ENCODE assay signal across 29 cellular contexts in genomic region chr7:95544174-95544573, GRCh38. TPM values are rescaled to one million over a fixed set of nuclear protein-coding genes. Genes with fewer than 3 reads are reported as not detected.
"Had no signal": no experiment of that assay in that cellular context is flagged by ENCODE, and none has a peak within 500 bp of the region (broad histone marks: within the 10 kb centered on the region; RNA-seq: fewer than 3 reads in every experiment).

No MANE protein-coding gene starts in this region.

- H3K4me1 Mint-ChIP-seq: activated CD4-positive, alpha-beta T cell treated with anti-CD3 and anti-CD28 coated beads, Interleukin-2, amount 10 ng/mL, durations not matched to agents 24 days and 14 days; activated naive CD8-positive, alpha-beta T cell treated with anti-CD3 and anti-CD28 coated beads for 36 hours had no signal

- H3K9me3 ChIP-seq: MG63, Peyer's patch had no signal

- H3K27me3 ChIP-seq: brain microvascular endothelial cell, MG63, Peyer's patch had no signal

- H3K36me3 Mint-ChIP-seq: activated naive CD8-positive, alpha-beta T cell treated with anti-CD3 and anti-CD28 coated beads for 36 hours had no signal

- H3K9me3 Mint-ChIP-seq: activated CD4-positive, alpha-beta T cell treated with anti-CD3 and anti-CD28 coated beads, Interleukin-2, amount 10 ng/mL, durations not matched to agents 24 days and 14 days; activated naive CD8-positive, alpha-beta T cell treated with anti-CD3 and anti-CD28 coated beads for 36 hours; activated T-cell treated with anti-CD3 and anti-CD28 coated beads, Interleukin-2, amount 50 U/mL, for 4 hours had no signal

- DNase-seq: activated CD4-positive, alpha-beta T cell treated with anti-CD3 and anti-CD28 coated beads, Interleukin-2, amount 10 ng/mL, durations not matched to agents 24 days and 14 days; activated CD4-positive, alpha-beta T cell treated with anti-CD3 and anti-CD28 coated beads, Interleukin-2, amount 50 U/mL, for 48 hours; activated CD8-positive, alpha-beta memory T cell treated with anti-CD3 and anti-CD28 coated beads, Interleukin-2, amount 50 U/mL, for 4 hours; activated effector memory CD4-positive, alpha-beta T cell treated with anti-CD3 and anti-CD28 coated beads, Interleukin-2, amount 50 U/mL, for 16 hours; activated naive CD4-positive, alpha-beta T cell; activated naive CD4-positive, alpha-beta T cell treated with anti-CD3 and anti-CD28 coated beads, Interleukin-2, amount 50 U/mL, for 16 hours; activated naive CD8-positive, alpha-beta T cell treated with anti-CD3 and anti-CD28 coated beads for 36 hours; activated T-cell treated with anti-CD3 and anti-CD28 coated beads for 4 hours; activated T-cell treated with anti-CD3 and anti-CD28 coated beads, Interleukin-2, amount 50 U/mL, for 4 hours; aorta; brain microvascular endothelial cell; central memory CD4-positive, alpha-beta T cell; Karpas-422; MG63; NCI-H1048; NCI-H1105 treated with DMSO at 0.1 percent for 48 hours; NCI-H1694; NCI-H1930; NCI-H2081 treated with DMSO at 0.1 percent for 48 hours; NCI-H510A; NCI-H748 treated with DMSO at 0.1 percent for 48 hours; NK-92 treated with Interleukin-12 subunit alpha and Interleukin-12 subunit beta, amount 100 ng/mL, for 24 hours; PC-3; RPMI8226; SIG-M5; T1000 had no signal

- H3K27ac Mint-ChIP-seq: activated CD4-positive, alpha-beta T cell treated with anti-CD3 and anti-CD28 coated beads, Interleukin-2, amount 10 ng/mL, durations not matched to agents 24 days and 14 days; activated naive CD8-positive, alpha-beta T cell treated with anti-CD3 and anti-CD28 coated beads for 36 hours had no signal

- ATAC-seq: activated T-cell treated with anti-CD3 and anti-CD28 coated beads, Interleukin-2, amount 50 U/mL, for 4 hours had no signal

- H3K4me3 Mint-ChIP-seq: activated CD4-positive, alpha-beta T cell treated with anti-CD3 and anti-CD28 coated beads, Interleukin-2, amount 10 ng/mL, durations not matched to agents 24 days and 14 days; activated naive CD8-positive, alpha-beta T cell treated with anti-CD3 and anti-CD28 coated beads for 36 hours; activated T-cell treated with anti-CD3 and anti-CD28 coated beads, Interleukin-2, amount 50 U/mL, for 4 hours had no signal

- H3K27ac ChIP-seq: brain microvascular endothelial cell had no signal

- H3K4me3 ChIP-seq: MG63, Peyer's patch had no signal

- H3K36me3 ChIP-seq: brain microvascular endothelial cell, MG63, Peyer's patch had no signal

RNA-seq across cellular contexts. Expression of gene PDK4, which starts 52.1 kb away (rescaled TPM):
- total RNA-seq: activated CD4-positive, alpha-beta T cell treated with anti-CD3 and anti-CD28 coated beads, Interleukin-2, amount 10 ng/mL, durations not matched to agents 24 days and 14 days; activated naive CD8-positive, alpha-beta T cell treated with anti-CD3 and anti-CD28 coated beads for 36 hours; T-helper 1 cell treated with Interleukin-12 subunit alpha and Interleukin-12 subunit beta and Interleukin-4 antibody, amounts not matched to agents 30 ng/mL and 1 ng/mL, for 36 hours; T-helper 2 cell treated with Interferon-gamma antibody and Interleukin-4, amounts not matched to agents 100 ng/mL and 5 ng/mL, for 36 hours had no signal

RNA-seq across cellular contexts. Expression of gene ASB4, which starts 58.4 kb away (rescaled TPM):
- total RNA-seq: activated CD4-positive, alpha-beta T cell treated with anti-CD3 and anti-CD28 coated beads, Interleukin-2, amount 10 ng/mL, durations not matched to agents 24 days and 14 days; activated naive CD8-positive, alpha-beta T cell treated with anti-CD3 and anti-CD28 coated beads for 36 hours; aorta; PC-3; T-helper 1 cell treated with Interleukin-12 subunit alpha and Interleukin-12 subunit beta and Interleukin-4 antibody, amounts not matched to agents 30 ng/mL and 1 ng/mL, for 36 hours; T-helper 2 cell treated with Interferon-gamma antibody and Interleukin-4, amounts not matched to agents 100 ng/mL and 5 ng/mL, for 36 hours had no signal
- polyA plus RNA-seq: aorta had no signal
